Comparison of ENCODE assay signal across 10 cellular contexts in the genomic region with DNA sequence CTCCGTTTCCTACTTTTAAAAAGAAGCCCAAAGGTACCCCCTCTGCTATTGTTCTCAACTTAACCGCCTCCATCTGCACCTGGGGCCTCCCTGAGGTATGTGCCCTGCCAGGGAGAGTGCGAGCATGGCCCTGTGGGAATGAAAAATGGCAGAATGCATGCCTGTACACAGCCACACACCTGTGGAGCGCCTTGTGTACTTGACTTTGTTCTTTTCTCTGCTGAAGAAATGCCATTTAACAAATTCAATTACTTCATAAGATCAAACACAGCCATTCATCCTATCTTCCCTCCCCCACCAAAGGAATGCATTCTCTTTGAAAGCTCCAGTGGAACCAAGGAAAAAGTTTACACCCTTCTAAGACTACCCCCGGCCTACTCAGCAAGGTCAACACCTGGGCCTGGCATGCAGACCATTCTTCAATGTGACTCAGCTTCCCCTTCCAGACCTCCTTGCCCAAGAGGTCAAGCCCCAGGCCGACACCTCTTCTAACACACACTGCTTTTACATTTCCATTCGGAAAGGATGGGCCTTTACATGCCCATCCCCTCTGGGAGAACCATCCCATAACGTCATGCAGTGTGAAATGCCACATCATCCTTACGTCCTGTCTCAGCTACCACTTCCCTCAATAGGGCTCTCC.
A peak's percentile ranks its signal among the peaks of the same experiment; 100 is the strongest.
DNase-seq lines count a peak whose midpoint lies in the region; ATAC-seq, FAIRE-seq and TF ChIP-seq lines count a peak whose summit lies in the region.
"Had no signal": no experiment of that assay in that cellular context is flagged by ENCODE, and none has a peak within 500 bp of the region (broad histone marks: within the 10 kb centered on the region; RNA-seq: fewer than 3 reads in every experiment).

No MANE protein-coding gene starts in this region.

- TF ChIP-seq CTCF in right atrium auricular region (IDR thresholded peaks at IDR 0.05), result no peak
- TF ChIP-seq CTCF in upper lobe of right lung (IDR thresholded peaks at IDR 0.05), result no peak

- H3K9me3 ChIP-seq in right atrium auricular region, result no peaks in the 10 kb centered on the region
- no peaks in the 10 kb centered on the region for H3K9me3 ChIP-seq in upper lobe of right lung

- H3K9me3 Mint-ChIP-seq in activated T-cell treated with anti-CD3 and anti-CD28 coated beads, Interleukin-2, amount 50 U/mL, for 72 hours, result peaks cover 0 to 3% of the 10 kb centered on the region in 2 donors
- H3K9me3 Mint-ChIP-seq in stimulated activated naive B cell treated with anti-CD40 and anti-IgM and Interleukin-4, amounts not matched to agents 10 μg/mL and 1 μg/mL and 100 μg/mL, for 72 hours, result peaks cover 0 to 2% of the 10 kb centered on the region in 2 donors
- H3K9me3 Mint-ChIP-seq: dendritic cell treated with granulocyte-macrophage colony-stimulating factor and Interleukin-4, amounts not matched to agents 40 ng/mL and 50 ng/mL, for 4 days had no signal

- H3K4me1 ChIP-seq in right atrium auricular region (peaks cover 0 to 3% of the 10 kb centered on the region in 2 donors), upper lobe of right lung (peaks cover 5% of the 10 kb centered on the region)

- peak; percentile 79 for FAIRE-seq in HTR-8/SVneo (lab: Jason Lieb, UNC)

- no peaks in the 10 kb centered on the region for H3K27me3 Mint-ChIP-seq in activated T-cell treated with anti-CD3 and anti-CD28 coated beads, Interleukin-2, amount 50 U/mL, for 72 hours (ENCODE audit: low read depth)
- H3K27me3 Mint-ChIP-seq in stimulated activated naive B cell treated with anti-CD40 and anti-IgM and Interleukin-4, amounts not matched to agents 10 μg/mL and 1 μg/mL and 100 μg/mL, for 72 hours, result peaks cover 0 to 6% of the 10 kb centered on the region in 2 donors
- H3K27me3 Mint-ChIP-seq: dendritic cell treated with granulocyte-macrophage colony-stimulating factor and Interleukin-4, amounts not matched to agents 40 ng/mL and 50 ng/mL, for 4 days had no signal

- H3K36me3 ChIP-seq in right atrium auricular region (no peaks in the 10 kb centered on the region), upper lobe of right lung (peaks cover 11% of the 10 kb centered on the region)

- H3K27me3 ChIP-seq in right atrium auricular region (no peaks in the 10 kb centered on the region), upper lobe of right lung (no peaks in the 10 kb centered on the region)

- H3K4me3 ChIP-seq in right atrium auricular region, result no peak overlapping the region
- no peak overlapping the region for H3K4me3 ChIP-seq in upper lobe of right lung

- H3K27ac ChIP-seq in right atrium auricular region (no peak overlapping the region), upper lobe of right lung (no peak overlapping the region)

- ATAC-seq in activated T-cell treated with anti-CD3 and anti-CD28 coated beads, Interleukin-2, amount 50 U/mL, for 72 hours (replicated peaks in 1 of 2), result peak; percentile 27 to 35
- ATAC-seq in stimulated activated naive B cell treated with anti-CD40 and anti-IgM and Interleukin-4, amounts not matched to agents 10 μg/mL and 1 μg/mL and 100 μg/mL, for 72 hours (replicated peaks), result no peak
- no peak for ATAC-seq in upper lobe of right lung

- intact Hi-C loops in upper lobe of right lung (cut with DNase I), result no loop called here

- peak overlapping the region; percentile 27 for H3K27ac Mint-ChIP-seq in activated T-cell treated with anti-CD3 and anti-CD28 coated beads, Interleukin-2, amount 50 U/mL, for 72 hours
- H3K27ac Mint-ChIP-seq in stimulated activated naive B cell treated with anti-CD40 and anti-IgM and Interleukin-4, amounts not matched to agents 10 μg/mL and 1 μg/mL and 100 μg/mL, for 72 hours, result no peak overlapping the region
- H3K27ac Mint-ChIP-seq: dendritic cell treated with granulocyte-macrophage colony-stimulating factor and Interleukin-4, amounts not matched to agents 40 ng/mL and 50 ng/mL, for 4 days had no signal

- H3K4me3 Mint-ChIP-seq in activated T-cell treated with anti-CD3 and anti-CD28 coated beads, Interleukin-2, amount 50 U/mL, for 72 hours, result peak overlapping the region in 1 of 2 donors; percentile 47
- no peak overlapping the region for H3K4me3 Mint-ChIP-seq in stimulated activated naive B cell treated with anti-CD40 and anti-IgM and Interleukin-4, amounts not matched to agents 10 μg/mL and 1 μg/mL and 100 μg/mL, for 72 hours
- H3K4me3 Mint-ChIP-seq: dendritic cell treated with granulocyte-macrophage colony-stimulating factor and Interleukin-4, amounts not matched to agents 40 ng/mL and 50 ng/mL, for 4 days had no signal

- peaks cover 21% of the 10 kb centered on the region for H3K4me1 Mint-ChIP-seq in activated T-cell treated with anti-CD3 and anti-CD28 coated beads, Interleukin-2, amount 50 U/mL, for 72 hours (ENCODE audit: low read depth)
- H3K4me1 Mint-ChIP-seq in stimulated activated naive B cell treated with anti-CD40 and anti-IgM and Interleukin-4, amounts not matched to agents 10 μg/mL and 1 μg/mL and 100 μg/mL, for 72 hours, result no peaks in the 10 kb centered on the region

- DNase-seq in activated T-cell treated with anti-CD3 and anti-CD28 coated beads, Interleukin-2, amount 50 U/mL, for 72 hours, result no peak
- no peak for DNase-seq in activated T-cell treated with anti-CD3 and anti-CD28 coated beads for 4 hours
- DNase-seq in HTR-8/SVneo (ENCODE audit: insufficient read length, low spot score), result peak; percentile 37
- peak; percentile 96 for DNase-seq in dermis blood vessel endothelial cell
- peak; percentile 94 for DNase-seq in renal cortical epithelial cell (ENCODE audit: low read depth)
- no peak for DNase-seq in stimulated activated naive B cell treated with anti-CD40 and anti-IgM and Interleukin-4, amounts not matched to agents 10 μg/mL and 1 μg/mL and 100 μg/mL, for 72 hours
- no peak for DNase-seq in right atrium auricular region (ENCODE audit: low spot score)
- no peak for DNase-seq in upper lobe of right lung
- DNase-seq: NCI-H146 had no signal

- peaks cover 0 to 3% of the 10 kb centered on the region in 2 donors for H3K36me3 Mint-ChIP-seq in activated T-cell treated with anti-CD3 and anti-CD28 coated beads, Interleukin-2, amount 50 U/mL, for 72 hours (ENCODE audit: insufficient read depth in 2 of 2)
- H3K36me3 Mint-ChIP-seq in stimulated activated naive B cell treated with anti-CD40 and anti-IgM and Interleukin-4, amounts not matched to agents 10 μg/mL and 1 μg/mL and 100 μg/mL, for 72 hours, result no peaks in the 10 kb centered on the region

Comparison
In these comparisons a context has a peak if more than half of its experiments do, and no peak if none do; other contexts are left out.
1. ATAC-seq: peak in activated T-cell treated with anti-CD3 and anti-CD28 coated beads, Interleukin-2, amount 50 U/mL, for 72 hours (2 of 2); none in stimulated activated naive B cell treated with anti-CD40 and anti-IgM and Interleukin-4, amounts not matched to agents 10 μg/mL and 1 μg/mL and 100 μg/mL, for 72 hours (0 of 2) and upper lobe of right lung (single experiment).
2. DNase-seq: peak in HTR-8/SVneo (single experiment), dermis blood vessel endothelial cell (single experiment) and renal cortical epithelial cell (single experiment); none in activated T-cell treated with anti-CD3 and anti-CD28 coated beads, Interleukin-2, amount 50 U/mL, for 72 hours (0 of 2), activated T-cell treated with anti-CD3 and anti-CD28 coated beads for 4 hours (single experiment), stimulated activated naive B cell treated with anti-CD40 and anti-IgM and Interleukin-4, amounts not matched to agents 10 μg/mL and 1 μg/mL and 100 μg/mL, for 72 hours (single experiment), right atrium auricular region (single experiment) and upper lobe of right lung (single experiment).